Comparison of ENCODE assay signal across 8 cellular contexts in the genomic region with DNA sequence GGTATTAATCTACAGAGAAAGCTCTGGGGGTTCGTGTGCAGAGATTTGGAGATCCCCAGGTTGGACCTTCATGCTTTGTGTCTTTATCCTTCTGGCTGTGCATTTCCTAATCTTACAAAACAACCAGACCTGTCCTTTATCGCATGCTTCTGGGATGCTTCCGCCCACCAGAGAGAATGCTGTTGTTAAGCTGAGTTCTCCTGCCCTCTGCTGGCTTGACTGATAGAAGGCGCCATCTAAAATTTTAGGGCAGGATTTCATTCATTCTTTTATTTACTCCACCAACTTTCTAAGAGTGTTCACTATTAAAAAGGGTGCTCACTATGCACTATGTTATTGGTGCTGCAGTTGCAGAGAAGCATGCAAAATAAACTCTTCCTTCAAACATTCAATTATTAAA. TPM values are rescaled to one million over a fixed set of nuclear protein-coding genes. Genes with fewer than 3 reads are reported as not detected.
DNase-seq lines count a peak whose midpoint lies in the region; ATAC-seq and TF ChIP-seq lines count a peak whose summit lies in the region.

No MANE protein-coding gene starts in this region.

- CTCF ChIA-PET in CD4-positive, alpha-beta T cell (lab: Charles Lee): interaction anchor here (0.6 to 3.1 kb wide), 8 partner anchors 11 to 1465 kb away, joined by 3 to 75 read pairs (median 4); no protein-coding TSS in a partner anchor

- DNase-seq in GM12864 (ENCODE audit: low read depth) (no peak), NCI-H187 treated with DMSO at 0.1 percent for 48 hours (lab: John Stamatoyannopoulos, UW) (peak; percentile 6), fibroblast of pulmonary artery (ENCODE audit: low read depth) (peak; percentile 77), non-pigmented ciliary epithelial cell (ENCODE audit: low read depth) (peak; percentile 37), cerebellar nuclear complex (lab: John Stamatoyannopoulos, UW) (no peak)
- DNase-seq in CD4-positive, alpha-beta T cell: no peak

- no peaks in the 10 kb centered on the region for H3K9me3 ChIP-seq in CD4-positive, alpha-beta T cell (ENCODE audit: control insufficient read depth, low read length)

- POLR2A ChIA-PET in CD4-positive, alpha-beta T cell (lab: Charles Lee): no interaction called here

- H3K27me3 Mint-ChIP-seq in CD4-positive, alpha-beta T cell: peaks cover 63% of the 10 kb centered on the region

- H3K4me1 Mint-ChIP-seq in CD4-positive, alpha-beta T cell (ENCODE audit: low read depth): no peaks in the 10 kb centered on the region

- peaks cover 14% of the 10 kb centered on the region for H3K27me3 ChIP-seq in CD4-positive, alpha-beta T cell (ENCODE audit: control insufficient read depth, insufficient read depth, low read length)

- H3K27ac ChIP-seq in 22Rv1: no peak overlapping the region
- H3K27ac ChIP-seq in VCaP: no peak overlapping the region
- no peak overlapping the region for H3K27ac ChIP-seq in CD4-positive, alpha-beta T cell (ENCODE audit: low read depth, low read length)

- intact Hi-C loops in CD4-positive, alpha-beta T cell (cut with DNase I, micrococcal nuclease): loop anchor here (1.0 to 10.0 kb wide), 3 partner anchors 360 to 834 kb away; partner anchors contain the start of gene ADIPOQ (in 1 of the 2)

- no peak overlapping the region for H3K4me3 Mint-ChIP-seq in CD4-positive, alpha-beta T cell

- no peaks in the 10 kb centered on the region for H3K9me3 Mint-ChIP-seq in CD4-positive, alpha-beta T cell

- H3K4me3 ChIP-seq in GM12864 (ENCODE audit: low read depth, low read length) (no peak overlapping the region), fibroblast of pulmonary artery (replicated peaks; ENCODE audit: low read depth, low read length) (no peak overlapping the region)

- no peaks in the 10 kb centered on the region for H3K36me3 Mint-ChIP-seq in CD4-positive, alpha-beta T cell (ENCODE audit: low read depth)

- H3K27ac Mint-ChIP-seq in CD4-positive, alpha-beta T cell: no peak overlapping the region

- ATAC-seq in CD4-positive, alpha-beta T cell (ENCODE audit: poor library complexity): no peak

- TF ChIP-seq CTCF in 22Rv1 (IDR thresholded peaks at IDR 0.05) (peak; percentile 42), GM12864 (IDR thresholded peaks at IDR 0.05; ENCODE audit: low read depth, low read length, missing control alignments) (peak; percentile 55), VCaP (conservative IDR thresholded peaks at IDR 0.05) (peak; percentile 59), fibroblast of pulmonary artery (IDR thresholded peaks at IDR 0.05; ENCODE audit: low read length, missing control alignments) (peak; percentile 78)
- no peak for TF ChIP-seq CTCF in CD4-positive, alpha-beta T cell (IDR thresholded peaks at IDR 0.05)

RNA-seq across cellular contexts. Expression of gene SST, which starts 8.7 kb away (rescaled TPM):
- total RNA-seq in CD4-positive, alpha-beta T cell: not detected

RNA-seq across cellular contexts. Expression of gene RTP2, which starts 23.5 kb away (rescaled TPM):
- total RNA-seq in CD4-positive, alpha-beta T cell: not detected

Comparison
In these comparisons a context has a peak if more than half of its experiments do, and no peak if none do; other contexts are left out.
1. DNase-seq: peak in NCI-H187 treated with DMSO at 0.1 percent for 48 hours (single experiment), fibroblast of pulmonary artery (single experiment) and non-pigmented ciliary epithelial cell (single experiment); none in GM12864 (single experiment), CD4-positive, alpha-beta T cell (0 of 10) and cerebellar nuclear complex (0 of 2).